ENCODE assay signal across 1 cellular context in the genomic region with DNA sequence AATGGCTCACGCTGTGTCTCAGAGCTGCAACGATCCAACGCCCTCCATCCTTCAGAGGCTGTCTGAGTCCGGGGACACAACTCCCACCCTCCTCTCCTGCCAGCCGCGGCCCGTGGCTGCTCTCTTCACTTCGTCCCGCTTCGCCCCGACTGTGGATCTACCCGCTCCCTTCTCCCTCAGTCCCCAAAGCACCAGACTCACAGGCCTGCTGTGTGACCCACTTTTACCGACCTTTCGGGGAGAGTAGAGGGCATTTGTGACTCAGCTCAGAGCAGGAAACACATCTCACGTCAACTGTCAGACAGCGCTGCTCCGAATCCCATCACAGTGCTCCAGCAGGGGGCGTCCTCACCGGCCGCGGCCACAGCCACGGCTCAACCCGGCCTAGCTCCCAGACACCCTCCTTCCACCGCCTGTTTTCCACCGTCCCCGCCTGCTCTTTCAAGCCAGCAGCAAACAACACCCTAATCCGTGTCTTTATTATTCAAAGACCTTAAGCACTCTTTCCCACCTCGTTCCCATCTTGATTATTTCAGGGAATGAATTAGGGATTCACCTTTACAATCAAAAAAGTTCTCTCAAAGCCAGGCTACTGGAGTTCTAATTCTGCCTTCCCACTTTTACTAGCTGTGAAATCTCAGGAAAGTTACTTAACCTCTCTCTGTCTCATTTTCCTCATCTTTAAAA.
TF ChIP-seq lines count a peak whose summit lies in the region.

No MANE protein-coding gene starts in this region.

TF ChIP-seq in K562, 482 proteins besides CTCF, POLR2A, EP300 and RAD21 (continues in another document):
- no peak for TF ChIP-seq ETV6 (IDR thresholded peaks at IDR 0.05; ENCODE audit: borderline replicate concordance in 1 of 2, low read depth in 2 of 2, low read length in 1 of 2)
- TF ChIP-seq ETV6 (CRISPR knock-in tag; IDR thresholded peaks at IDR 0.05; ENCODE audit: borderline replicate concordance) = no peak
- TF ChIP-seq ARID3A (IDR thresholded peaks at IDR 0.05; ENCODE audit: borderline replicate concordance, low read depth, low read length) = no peak
- TF ChIP-seq, protein P1, sequence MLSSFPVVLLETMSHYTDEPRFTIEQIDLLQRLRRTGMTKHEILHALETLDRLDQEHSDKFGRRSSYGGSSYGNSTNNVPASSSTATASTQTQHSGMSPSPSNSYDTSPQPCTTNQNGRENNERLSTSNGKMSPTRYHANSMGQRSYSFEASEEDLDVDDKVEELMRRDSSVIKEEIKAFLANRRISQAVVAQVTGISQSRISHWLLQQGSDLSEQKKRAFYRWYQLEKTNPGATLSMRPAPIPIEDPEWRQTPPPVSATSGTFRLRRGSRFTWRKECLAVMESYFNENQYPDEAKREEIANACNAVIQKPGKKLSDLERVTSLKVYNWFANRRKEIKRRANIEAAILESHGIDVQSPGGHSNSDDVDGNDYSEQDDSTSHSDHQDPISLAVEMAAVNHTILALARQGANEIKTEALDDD (IDR thresholded peaks at IDR 0.05) = no peak
- TF ChIP-seq NFRKB (IDR thresholded peaks at IDR 0.05; ENCODE audit: low read depth) = no peak
- TF ChIP-seq, protein P2, sequence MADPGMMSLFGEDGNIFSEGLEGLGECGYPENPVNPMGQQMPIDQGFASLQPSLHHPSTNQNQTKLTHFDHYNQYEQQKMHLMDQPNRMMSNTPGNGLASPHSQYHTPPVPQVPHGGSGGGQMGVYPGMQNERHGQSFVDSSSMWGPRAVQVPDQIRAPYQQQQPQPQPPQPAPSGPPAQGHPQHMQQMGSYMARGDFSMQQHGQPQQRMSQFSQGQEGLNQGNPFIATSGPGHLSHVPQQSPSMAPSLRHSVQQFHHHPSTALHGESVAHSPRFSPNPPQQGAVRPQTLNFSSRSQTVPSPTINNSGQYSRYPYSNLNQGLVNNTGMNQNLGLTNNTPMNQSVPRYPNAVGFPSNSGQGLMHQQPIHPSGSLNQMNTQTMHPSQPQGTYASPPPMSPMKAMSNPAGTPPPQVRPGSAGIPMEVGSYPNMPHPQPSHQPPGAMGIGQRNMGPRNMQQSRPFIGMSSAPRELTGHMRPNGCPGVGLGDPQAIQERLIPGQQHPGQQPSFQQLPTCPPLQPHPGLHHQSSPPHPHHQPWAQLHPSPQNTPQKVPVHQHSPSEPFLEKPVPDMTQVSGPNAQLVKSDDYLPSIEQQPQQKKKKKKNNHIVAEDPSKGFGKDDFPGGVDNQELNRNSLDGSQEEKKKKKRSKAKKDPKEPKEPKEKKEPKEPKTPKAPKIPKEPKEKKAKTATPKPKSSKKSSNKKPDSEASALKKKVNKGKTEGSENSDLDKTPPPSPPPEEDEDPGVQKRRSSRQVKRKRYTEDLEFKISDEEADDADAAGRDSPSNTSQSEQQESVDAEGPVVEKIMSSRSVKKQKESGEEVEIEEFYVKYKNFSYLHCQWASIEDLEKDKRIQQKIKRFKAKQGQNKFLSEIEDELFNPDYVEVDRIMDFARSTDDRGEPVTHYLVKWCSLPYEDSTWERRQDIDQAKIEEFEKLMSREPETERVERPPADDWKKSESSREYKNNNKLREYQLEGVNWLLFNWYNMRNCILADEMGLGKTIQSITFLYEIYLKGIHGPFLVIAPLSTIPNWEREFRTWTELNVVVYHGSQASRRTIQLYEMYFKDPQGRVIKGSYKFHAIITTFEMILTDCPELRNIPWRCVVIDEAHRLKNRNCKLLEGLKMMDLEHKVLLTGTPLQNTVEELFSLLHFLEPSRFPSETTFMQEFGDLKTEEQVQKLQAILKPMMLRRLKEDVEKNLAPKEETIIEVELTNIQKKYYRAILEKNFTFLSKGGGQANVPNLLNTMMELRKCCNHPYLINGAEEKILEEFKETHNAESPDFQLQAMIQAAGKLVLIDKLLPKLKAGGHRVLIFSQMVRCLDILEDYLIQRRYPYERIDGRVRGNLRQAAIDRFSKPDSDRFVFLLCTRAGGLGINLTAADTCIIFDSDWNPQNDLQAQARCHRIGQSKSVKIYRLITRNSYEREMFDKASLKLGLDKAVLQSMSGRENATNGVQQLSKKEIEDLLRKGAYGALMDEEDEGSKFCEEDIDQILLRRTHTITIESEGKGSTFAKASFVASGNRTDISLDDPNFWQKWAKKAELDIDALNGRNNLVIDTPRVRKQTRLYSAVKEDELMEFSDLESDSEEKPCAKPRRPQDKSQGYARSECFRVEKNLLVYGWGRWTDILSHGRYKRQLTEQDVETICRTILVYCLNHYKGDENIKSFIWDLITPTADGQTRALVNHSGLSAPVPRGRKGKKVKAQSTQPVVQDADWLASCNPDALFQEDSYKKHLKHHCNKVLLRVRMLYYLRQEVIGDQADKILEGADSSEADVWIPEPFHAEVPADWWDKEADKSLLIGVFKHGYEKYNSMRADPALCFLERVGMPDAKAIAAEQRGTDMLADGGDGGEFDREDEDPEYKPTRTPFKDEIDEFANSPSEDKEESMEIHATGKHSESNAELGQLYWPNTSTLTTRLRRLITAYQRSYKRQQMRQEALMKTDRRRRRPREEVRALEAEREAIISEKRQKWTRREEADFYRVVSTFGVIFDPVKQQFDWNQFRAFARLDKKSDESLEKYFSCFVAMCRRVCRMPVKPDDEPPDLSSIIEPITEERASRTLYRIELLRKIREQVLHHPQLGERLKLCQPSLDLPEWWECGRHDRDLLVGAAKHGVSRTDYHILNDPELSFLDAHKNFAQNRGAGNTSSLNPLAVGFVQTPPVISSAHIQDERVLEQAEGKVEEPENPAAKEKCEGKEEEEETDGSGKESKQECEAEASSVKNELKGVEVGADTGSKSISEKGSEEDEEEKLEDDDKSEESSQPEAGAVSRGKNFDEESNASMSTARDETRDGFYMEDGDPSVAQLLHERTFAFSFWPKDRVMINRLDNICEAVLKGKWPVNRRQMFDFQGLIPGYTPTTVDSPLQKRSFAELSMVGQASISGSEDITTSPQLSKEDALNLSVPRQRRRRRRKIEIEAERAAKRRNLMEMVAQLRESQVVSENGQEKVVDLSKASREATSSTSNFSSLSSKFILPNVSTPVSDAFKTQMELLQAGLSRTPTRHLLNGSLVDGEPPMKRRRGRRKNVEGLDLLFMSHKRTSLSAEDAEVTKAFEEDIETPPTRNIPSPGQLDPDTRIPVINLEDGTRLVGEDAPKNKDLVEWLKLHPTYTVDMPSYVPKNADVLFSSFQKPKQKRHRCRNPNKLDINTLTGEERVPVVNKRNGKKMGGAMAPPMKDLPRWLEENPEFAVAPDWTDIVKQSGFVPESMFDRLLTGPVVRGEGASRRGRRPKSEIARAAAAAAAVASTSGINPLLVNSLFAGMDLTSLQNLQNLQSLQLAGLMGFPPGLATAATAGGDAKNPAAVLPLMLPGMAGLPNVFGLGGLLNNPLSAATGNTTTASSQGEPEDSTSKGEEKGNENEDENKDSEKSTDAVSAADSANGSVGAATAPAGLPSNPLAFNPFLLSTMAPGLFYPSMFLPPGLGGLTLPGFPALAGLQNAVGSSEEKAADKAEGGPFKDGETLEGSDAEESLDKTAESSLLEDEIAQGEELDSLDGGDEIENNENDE (IDR thresholded peaks at IDR 0.05; ENCODE audit: low read depth, low read length) = no peak
- TF ChIP-seq HMGN3 (IDR thresholded peaks at IDR 0.05; ENCODE audit: borderline replicate concordance, extremely low read depth, insufficient read length, low read depth, low read length) = no peak
- no peak for TF ChIP-seq SP2 (IDR thresholded peaks at IDR 0.05; ENCODE audit: extremely low read depth, low read depth, low read length, poor library complexity, severe bottlenecking)
- TF ChIP-seq DNMT1 (IDR thresholded peaks at IDR 0.05) = no peak
- no peak for TF ChIP-seq NELFE (IDR thresholded peaks at IDR 0.05; ENCODE audit: insufficient read depth, insufficient read length)
- no peak for TF ChIP-seq POU5F1 (IDR thresholded peaks at IDR 0.05; ENCODE audit: borderline replicate concordance, low read depth, low read length, partially characterized antibody)
- no peak for TF ChIP-seq KAT2B (IDR thresholded peaks at IDR 0.05; ENCODE audit: low read depth, low read length)
- TF ChIP-seq TCFL5 (CRISPR knock-in tag; conservative IDR thresholded peaks at IDR 0.05) = no peak
- peak; percentile 49; the same call in 1 of the 2 replicates for TF ChIP-seq ETV5 (CRISPR knock-in tag; IDR thresholded peaks at IDR 0.05; ENCODE audit: low read depth)
- TF ChIP-seq MECOM (CRISPR knock-in tag; IDR thresholded peaks at IDR 0.05) = no peak
- TF ChIP-seq HNRNPL (IDR thresholded peaks at IDR 0.05; ENCODE audit: low read depth, low read length) = no peak
- TF ChIP-seq, protein P3, sequence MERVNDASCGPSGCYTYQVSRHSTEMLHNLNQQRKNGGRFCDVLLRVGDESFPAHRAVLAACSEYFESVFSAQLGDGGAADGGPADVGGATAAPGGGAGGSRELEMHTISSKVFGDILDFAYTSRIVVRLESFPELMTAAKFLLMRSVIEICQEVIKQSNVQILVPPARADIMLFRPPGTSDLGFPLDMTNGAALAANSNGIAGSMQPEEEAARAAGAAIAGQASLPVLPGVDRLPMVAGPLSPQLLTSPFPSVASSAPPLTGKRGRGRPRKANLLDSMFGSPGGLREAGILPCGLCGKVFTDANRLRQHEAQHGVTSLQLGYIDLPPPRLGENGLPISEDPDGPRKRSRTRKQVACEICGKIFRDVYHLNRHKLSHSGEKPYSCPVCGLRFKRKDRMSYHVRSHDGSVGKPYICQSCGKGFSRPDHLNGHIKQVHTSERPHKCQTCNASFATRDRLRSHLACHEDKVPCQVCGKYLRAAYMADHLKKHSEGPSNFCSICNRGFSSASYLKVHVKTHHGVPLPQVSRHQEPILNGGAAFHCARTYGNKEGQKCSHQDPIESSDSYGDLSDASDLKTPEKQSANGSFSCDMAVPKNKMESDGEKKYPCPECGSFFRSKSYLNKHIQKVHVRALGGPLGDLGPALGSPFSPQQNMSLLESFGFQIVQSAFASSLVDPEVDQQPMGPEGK (CRISPR knock-in tag; IDR thresholded peaks at IDR 0.05; ENCODE audit: borderline replicate concordance) = no peak
- 0 out of 2 replicates have a peak, but pooled peaks have one; percentile 33 for TF ChIP-seq ZKSCAN1 (IDR thresholded peaks at IDR 0.05; ENCODE audit: low read depth, low read length)
- no peak for TF ChIP-seq NFXL1 (CRISPR knock-in tag; IDR thresholded peaks at IDR 0.05)
- no peak for TF ChIP-seq MTF1 (CRISPR knock-in tag; IDR thresholded peaks at IDR 0.05; ENCODE audit: borderline replicate concordance)
- TF ChIP-seq, protein P4, sequence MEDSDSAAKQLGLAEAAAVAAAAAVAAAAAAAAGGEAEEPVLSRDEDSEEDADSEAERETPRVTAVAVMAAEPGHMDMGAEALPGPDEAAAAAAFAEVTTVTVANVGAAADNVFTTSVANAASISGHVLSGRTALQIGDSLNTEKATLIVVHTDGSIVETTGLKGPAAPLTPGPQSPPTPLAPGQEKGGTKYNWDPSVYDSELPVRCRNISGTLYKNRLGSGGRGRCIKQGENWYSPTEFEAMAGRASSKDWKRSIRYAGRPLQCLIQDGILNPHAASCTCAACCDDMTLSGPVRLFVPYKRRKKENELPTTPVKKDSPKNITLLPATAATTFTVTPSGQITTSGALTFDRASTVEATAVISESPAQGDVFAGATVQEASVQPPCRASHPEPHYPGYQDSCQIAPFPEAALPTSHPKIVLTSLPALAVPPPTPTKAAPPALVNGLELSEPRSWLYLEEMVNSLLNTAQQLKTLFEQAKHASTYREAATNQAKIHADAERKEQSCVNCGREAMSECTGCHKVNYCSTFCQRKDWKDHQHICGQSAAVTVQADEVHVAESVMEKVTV (CRISPR knock-in tag; IDR thresholded peaks at IDR 0.05) = no peak
- no peak for TF ChIP-seq GABPB2 (CRISPR knock-in tag; conservative IDR thresholded peaks at IDR 0.05)
- TF ChIP-seq, protein P5, sequence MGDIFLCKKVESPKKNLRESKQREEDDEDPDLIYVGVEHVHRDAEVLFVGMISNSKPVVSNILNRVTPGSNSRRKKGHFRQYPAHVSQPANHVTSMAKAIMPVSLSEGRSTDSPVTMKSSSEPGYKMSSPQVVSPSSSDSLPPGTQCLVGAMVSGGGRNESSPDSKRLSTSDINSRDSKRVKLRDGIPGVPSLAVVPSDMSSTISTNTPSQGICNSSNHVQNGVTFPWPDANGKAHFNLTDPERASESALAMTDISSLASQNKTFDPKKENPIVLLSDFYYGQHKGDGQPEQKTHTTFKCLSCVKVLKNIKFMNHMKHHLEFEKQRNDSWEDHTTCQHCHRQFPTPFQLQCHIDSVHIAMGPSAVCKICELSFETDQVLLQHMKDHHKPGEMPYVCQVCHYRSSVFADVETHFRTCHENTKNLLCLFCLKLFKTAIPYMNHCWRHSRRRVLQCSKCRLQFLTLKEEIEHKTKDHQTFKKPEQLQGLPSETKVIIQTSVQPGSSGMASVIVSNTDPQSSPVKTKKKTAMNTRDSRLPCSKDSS (IDR thresholded peaks at IDR 0.05; ENCODE audit: low read depth, partially characterized antibody) = no peak
- TF ChIP-seq NFE2 (IDR thresholded peaks at IDR 0.05; ENCODE audit: low read depth) = peak; percentile 67
- no peak; a peak in 1 of 4 replicates for TF ChIP-seq NRF1 (conservative IDR thresholded peaks at IDR 0.05 in 1 of 2, IDR thresholded peaks at IDR 0.05 in 1 of 2)
- TF ChIP-seq RBM39 (optimal IDR thresholded peaks at IDR 0.05; ENCODE audit: low read depth, low read length) = no peak
- TF ChIP-seq TCF7 (IDR thresholded peaks at IDR 0.05; ENCODE audit: borderline replicate concordance) = no peak
- TF ChIP-seq, protein P6, sequence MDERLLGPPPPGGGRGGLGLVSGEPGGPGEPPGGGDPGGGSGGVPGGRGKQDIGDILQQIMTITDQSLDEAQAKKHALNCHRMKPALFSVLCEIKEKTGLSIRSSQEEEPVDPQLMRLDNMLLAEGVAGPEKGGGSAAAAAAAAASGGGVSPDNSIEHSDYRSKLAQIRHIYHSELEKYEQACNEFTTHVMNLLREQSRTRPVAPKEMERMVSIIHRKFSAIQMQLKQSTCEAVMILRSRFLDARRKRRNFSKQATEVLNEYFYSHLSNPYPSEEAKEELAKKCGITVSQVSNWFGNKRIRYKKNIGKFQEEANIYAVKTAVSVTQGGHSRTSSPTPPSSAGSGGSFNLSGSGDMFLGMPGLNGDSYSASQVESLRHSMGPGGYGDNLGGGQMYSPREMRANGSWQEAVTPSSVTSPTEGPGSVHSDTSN (CRISPR knock-in tag; IDR thresholded peaks at IDR 0.05; ENCODE audit: low read depth) = peak; percentile 48
- TF ChIP-seq, protein P6 (tag; conservative IDR thresholded peaks at IDR 0.05; ENCODE audit: low read depth) = peak; percentile 80
- TF ChIP-seq TEAD4 (IDR thresholded peaks at IDR 0.05; ENCODE audit: low read length) = peak; percentile 42; the same call in 1 of the 2 replicates
- no peak for TF ChIP-seq TEAD4 (CRISPR knock-in tag; IDR thresholded peaks at IDR 0.05; ENCODE audit: borderline replicate concordance)
- no peak; a peak in 1 of 4 replicates for TF ChIP-seq TEAD1 (CRISPR knock-in tag; IDR thresholded peaks at IDR 0.05)
